In genomic region chr15:36501063-36501678, GRCh38 we compare ENCODE assay signal across 8 cellular contexts.
DNase-seq lines count a peak whose midpoint lies in the region; ATAC-seq and TF ChIP-seq lines count a peak whose summit lies in the region.

No MANE protein-coding gene starts in this region.

- DNase-seq in DMS 273 (lab: John Stamatoyannopoulos, UW; ENCODE audit: unreplicated experiment) (peak; percentile 64), HPDE6-E6E7 (ENCODE audit: extremely low spot score) (peak; percentile 21), NCI-H82 treated with DMSO at 0.1 percent for 48 hours (lab: John Stamatoyannopoulos, UW; ENCODE audit: unreplicated experiment) (peak; percentile 90), iPS-NIHi7 (ENCODE audit: extremely low spot score) (peak; percentile 57), stromal cell of bone marrow (ENCODE audit: low read depth) (peak; percentile 65), T-helper 9 cell (no peak)

- H3K9me3 Mint-ChIP-seq in brain, result no peaks in the 10 kb centered on the region

- peak overlapping the region; percentile 10 to 77 (median 49) for H3K4me3 Mint-ChIP-seq in brain

- H3K27me3 Mint-ChIP-seq in brain, result no peaks in the 10 kb centered on the region

- peak; percentile 74 for ATAC-seq in GM19452 (IDR thresholded peaks at IDR 0.05; ENCODE audit: unreplicated experiment)

- no peaks in the 10 kb centered on the region for H3K36me3 Mint-ChIP-seq in brain

- peak; percentile 66 to 82 for TF ChIP-seq CTCF in brain (conservative IDR thresholded peaks at IDR 0.05)

- peaks cover 53% of the 10 kb centered on the region for H3K4me1 Mint-ChIP-seq in brain

- H3K27ac Mint-ChIP-seq in brain, result peak overlapping the region; percentile 23 to 91 (median 82)
